ENCODE assay signal across 1 cellular context in the genomic region with DNA sequence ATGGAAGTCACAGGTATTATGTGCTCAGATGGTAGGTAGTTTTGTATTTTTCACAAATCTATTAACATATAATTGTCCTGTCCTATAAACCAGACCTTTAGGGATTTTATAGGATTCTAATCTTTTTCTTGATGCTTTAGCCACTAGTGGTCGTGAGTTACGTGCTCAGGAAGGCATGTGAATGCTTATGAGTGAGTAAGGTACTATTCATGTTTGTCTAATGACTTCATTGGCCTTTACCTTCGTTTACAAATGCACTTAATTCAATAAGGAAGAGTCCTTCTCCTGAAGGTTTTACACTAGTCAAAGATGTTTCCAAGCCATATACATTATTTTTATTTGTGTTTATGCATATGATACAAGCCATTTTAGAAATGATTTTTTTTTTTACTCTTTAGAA.
TF ChIP-seq lines count a peak whose summit lies in the region.

No MANE protein-coding gene starts in this region.

TF ChIP-seq in HepG2, 621 proteins besides CTCF, POLR2A, EP300 and RAD21:
- TF ChIP-seq ZNF292 (CRISPR knock-in tag; IDR thresholded peaks at IDR 0.05; ENCODE audit: borderline replicate concordance, low read depth) (no peak), ZNF883 (CRISPR knock-in tag; IDR thresholded peaks at IDR 0.05; ENCODE audit: not compliant biosample characterization) (no peak), GLI4 (CRISPR knock-in tag; IDR thresholded peaks at IDR 0.05; ENCODE audit: borderline replicate concordance) (no peak), NCOA2 (CRISPR knock-in tag; IDR thresholded peaks at IDR 0.05) (no peak)
TF ChIP-seq in HepG2: peak in this region for 0.
